Comparison of ENCODE assay signal across 16 cellular contexts in the genomic region with DNA sequence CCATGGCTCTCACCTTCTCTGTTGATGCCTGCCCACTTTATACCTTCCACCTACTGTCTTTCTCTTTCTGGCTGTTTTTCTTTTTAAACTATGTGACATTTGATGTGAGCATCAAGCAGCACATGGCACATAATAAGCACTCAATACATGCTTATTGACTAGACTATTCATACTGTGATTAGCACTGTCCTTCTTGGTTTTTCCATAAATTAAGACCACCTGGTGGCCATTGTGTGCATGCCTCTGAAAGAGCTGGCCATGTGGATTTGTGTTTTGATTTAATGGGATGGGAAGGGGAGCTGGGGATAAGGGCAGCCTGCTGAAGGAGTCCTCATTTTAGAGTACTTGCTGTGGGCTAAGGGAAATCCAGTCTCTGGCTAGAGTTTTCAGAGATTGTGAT.
DNase-seq lines count a peak whose midpoint lies in the region; ATAC-seq and TF ChIP-seq lines count a peak whose summit lies in the region.
"Had no signal": no experiment of that assay in that cellular context is flagged by ENCODE, and none has a peak within 500 bp of the region (broad histone marks: within the 10 kb centered on the region; RNA-seq: fewer than 3 reads in every experiment).

No MANE protein-coding gene starts in this region.

- no peak for ATAC-seq in SK-N-SH treated with all-trans-retinoic acid at 6 μM for 48 hours
- ATAC-seq in RWPE2 (ENCODE audit: low read depth): no peak
- no peak for ATAC-seq in GM21529 (IDR thresholded peaks at IDR 0.05; ENCODE audit: unreplicated experiment)

- POLR2A ChIA-PET in SK-N-SH (lab: Yijun Ruan, JAX): no interaction called here

- peaks cover 6% of the 10 kb centered on the region for H3F3A ChIP-seq in SK-N-SH (replicated peaks; ENCODE audit: insufficient read depth)

- H3K4me1 ChIP-seq in SK-N-SH (ENCODE audit: control insufficient read depth in 1 of 2, insufficient read depth in 2 of 2, low read depth in 1 of 2, low read length in 1 of 2) (no peaks in the 10 kb centered on the region), RWPE2 (ENCODE audit: insufficient read depth, poor library complexity, severe bottlenecking) (peaks cover 21% of the 10 kb centered on the region)
- H3K4me1 ChIP-seq: BLaER1 had no signal

- H4K20me1 ChIP-seq in SK-N-SH (ENCODE audit: insufficient read depth): no peaks in the 10 kb centered on the region
- H4K20me1 ChIP-seq: BLaER1 had no signal

- H3K27me3 ChIP-seq in SK-N-SH (ENCODE audit: insufficient read depth) (no peaks in the 10 kb centered on the region), RWPE2 (ENCODE audit: insufficient read depth, poor library complexity, severe bottlenecking) (no peaks in the 10 kb centered on the region)
- H3K27me3 ChIP-seq: BLaER1 had no signal

- H3K36me3 ChIP-seq in SK-N-SH (replicated peaks in 1 of 2; ENCODE audit: control insufficient read depth in 1 of 2, insufficient read depth in 2 of 2, low read length in 1 of 2): no peaks in the 10 kb centered on the region
- peaks cover 30% of the 10 kb centered on the region for H3K36me3 ChIP-seq in RWPE2 (ENCODE audit: low read depth)
- H3K36me3 ChIP-seq: BLaER1 had no signal

- no peak for TF ChIP-seq EP300 in SK-N-SH (IDR thresholded peaks at IDR 0.05; ENCODE audit: borderline replicate concordance in 1 of 2, low read depth in 1 of 2, low read length in 1 of 2)

- H3K4me3 ChIP-seq in SK-N-SH (ENCODE audit: low read depth in 2 of 2, low read length in 1 of 2): no peak overlapping the region
- no peak overlapping the region for H3K4me3 ChIP-seq in RWPE2 (ENCODE audit: severe bottlenecking)
- no peak overlapping the region for H3K4me3 ChIP-seq in fibroblast of villous mesenchyme (ENCODE audit: low read depth, low read length)
- H3K4me3 ChIP-seq: BLaER1 had no signal

- H3K9me3 ChIP-seq in SK-N-SH (peaks cover 9% of the 10 kb centered on the region; the same call in 1 of the 2 replicates), RWPE2 (ENCODE audit: severe bottlenecking) (peaks cover 4% of the 10 kb centered on the region)

- no peak for DNase-seq in SK-N-SH
- no peak for DNase-seq in RWPE2 (ENCODE audit: low spot score)
- DNase-seq in fibroblast of villous mesenchyme (ENCODE audit: low read depth): no peak
- no peak for DNase-seq in NK-92 treated with Interleukin-12 subunit alpha and Interleukin-12 subunit beta, amount 100 ng/mL, for 24 hours (lab: John Stamatoyannopoulos, UW)
- no peak for DNase-seq in epidermal melanocyte (ENCODE audit: insufficient read length, low spot score)
- no peak for DNase-seq in HK-2 (ENCODE audit: unreplicated experiment)
- DNase-seq: CD8-positive, alpha-beta memory T cell; DND-41; GDM1; NCI-H1417; NCI-H2029 treated with DMSO at 0.1 percent for 48 hours; NCI-H2171 treated with DMSO at 0.1 percent for 48 hours; SHP77 had no signal

- peaks cover 20% of the 10 kb centered on the region; the same call in 1 of the 2 replicates for H3K79me2 ChIP-seq in SK-N-SH (ENCODE audit: insufficient read depth)

- CTCF ChIA-PET in SK-N-SH (lab: Yijun Ruan, JAX): interaction anchor here (1.3 to 1.8 kb wide), 3 partner anchors 12 to 22 kb away, joined by 3 to 4 read pairs (median 3); no protein-coding TSS in a partner anchor

- TF ChIP-seq CTCF in SK-N-SH (IDR thresholded peaks at IDR 0.05): peak; percentile 8; the same call in 1 of the 2 replicates
- TF ChIP-seq CTCF in RWPE2 (IDR thresholded peaks at IDR 0.05; ENCODE audit: poor library complexity, severe bottlenecking): no peak
- TF ChIP-seq CTCF in fibroblast of villous mesenchyme (IDR thresholded peaks at IDR 0.05; ENCODE audit: insufficient read depth, low read depth, low read length): peak; percentile 11

- no peak overlapping the region for H3K4me2 ChIP-seq in SK-N-SH
- H3K4me2 ChIP-seq: BLaER1 had no signal

- H3K9ac ChIP-seq in SK-N-SH: no peak overlapping the region
- H3K9ac ChIP-seq: BLaER1 had no signal

- no peak overlapping the region for H3K27ac ChIP-seq in SK-N-SH (ENCODE audit: low read depth in 2 of 2, low read length in 1 of 2)
- peak overlapping the region; percentile 3 for H3K27ac ChIP-seq in RWPE2 (ENCODE audit: poor library complexity, severe bottlenecking)
- H3K27ac ChIP-seq: BLaER1 had no signal

- no peak for TF ChIP-seq RAD21 in SK-N-SH (IDR thresholded peaks at IDR 0.05; ENCODE audit: low read length)

- no peaks in the 10 kb centered on the region for H3K9me2 ChIP-seq in SK-N-SH

- no peak overlapping the region for H2AFZ ChIP-seq in SK-N-SH (ENCODE audit: low read depth)

TF ChIP-seq in SK-N-SH, 30 proteins besides CTCF, POLR2A, EP300 and RAD21:
- TF ChIP-seq RCOR1 (IDR thresholded peaks at IDR 0.05; ENCODE audit: low read length) (no peak), GATA2 (CRISPR knock-in tag; IDR thresholded peaks at IDR 0.05) (no peak), TEAD4 (IDR thresholded peaks at IDR 0.05; ENCODE audit: borderline replicate concordance, insufficient read depth) (no peak), USF1 (IDR thresholded peaks at IDR 0.05; ENCODE audit: borderline replicate concordance, low read depth) (no peak), POLR2AphosphoS5 (IDR thresholded peaks at IDR 0.05; ENCODE audit: low read depth, low read length) (no peak)

TF ChIP-seq in SK-N-SH treated with all-trans-retinoic acid at 6 μM for 48 hours, 23 proteins besides CTCF, POLR2A, EP300 and RAD21:
- no peak for TF ChIP-seq ESRRG (CRISPR knock-in tag; IDR thresholded peaks at IDR 0.05)
- no peak for TF ChIP-seq ZNF565 (CRISPR knock-in tag; conservative IDR thresholded peaks at IDR 0.05; ENCODE audit: low read depth)
- TF ChIP-seq, protein P1, sequence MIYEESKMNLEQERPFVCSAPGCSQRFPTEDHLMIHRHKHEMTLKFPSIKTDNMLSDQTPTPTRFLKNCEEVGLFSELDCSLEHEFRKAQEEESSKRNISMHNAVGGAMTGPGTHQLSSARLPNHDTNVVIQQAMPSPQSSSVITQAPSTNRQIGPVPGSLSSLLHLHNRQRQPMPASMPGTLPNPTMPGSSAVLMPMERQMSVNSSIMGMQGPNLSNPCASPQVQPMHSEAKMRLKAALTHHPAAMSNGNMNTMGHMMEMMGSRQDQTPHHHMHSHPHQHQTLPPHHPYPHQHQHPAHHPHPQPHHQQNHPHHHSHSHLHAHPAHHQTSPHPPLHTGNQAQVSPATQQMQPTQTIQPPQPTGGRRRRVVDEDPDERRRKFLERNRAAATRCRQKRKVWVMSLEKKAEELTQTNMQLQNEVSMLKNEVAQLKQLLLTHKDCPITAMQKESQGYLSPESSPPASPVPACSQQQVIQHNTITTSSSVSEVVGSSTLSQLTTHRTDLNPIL (CRISPR knock-in tag; IDR thresholded peaks at IDR 0.05; ENCODE audit: low read depth): no peak
- no peak for TF ChIP-seq TCF4 (CRISPR knock-in tag; IDR thresholded peaks at IDR 0.05; ENCODE audit: borderline replicate concordance)
